Comparison of ENCODE assay signal across 2 cellular contexts in the genomic region with DNA sequence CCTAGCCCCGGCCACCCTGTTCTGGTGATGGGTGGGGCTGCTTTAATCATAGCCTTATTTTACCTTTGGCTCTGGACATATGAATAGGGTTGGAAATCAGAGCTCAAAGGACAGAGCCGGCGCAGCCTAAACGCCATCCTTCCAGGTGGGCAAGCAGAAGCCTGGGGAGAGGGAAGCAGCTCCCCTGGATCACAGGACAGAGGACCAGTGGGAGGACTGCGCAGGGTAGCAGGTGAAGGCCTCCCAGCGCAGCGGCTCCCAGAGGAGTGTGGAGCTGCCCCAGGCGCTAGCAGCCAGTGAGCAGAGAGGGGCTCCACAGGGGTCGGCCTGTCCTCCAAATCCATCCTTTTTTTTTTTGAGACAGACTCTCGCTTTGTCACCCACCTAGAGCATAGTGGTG.
A peak's percentile ranks its signal among the peaks of the same experiment; 100 is the strongest.
TF ChIP-seq lines count a peak whose summit lies in the region.

No MANE protein-coding gene starts in this region.

TF ChIP-seq in GM23338, 12 proteins besides CTCF, POLR2A, EP300 and RAD21 (continued from another document):
- TF ChIP-seq, protein P1, sequence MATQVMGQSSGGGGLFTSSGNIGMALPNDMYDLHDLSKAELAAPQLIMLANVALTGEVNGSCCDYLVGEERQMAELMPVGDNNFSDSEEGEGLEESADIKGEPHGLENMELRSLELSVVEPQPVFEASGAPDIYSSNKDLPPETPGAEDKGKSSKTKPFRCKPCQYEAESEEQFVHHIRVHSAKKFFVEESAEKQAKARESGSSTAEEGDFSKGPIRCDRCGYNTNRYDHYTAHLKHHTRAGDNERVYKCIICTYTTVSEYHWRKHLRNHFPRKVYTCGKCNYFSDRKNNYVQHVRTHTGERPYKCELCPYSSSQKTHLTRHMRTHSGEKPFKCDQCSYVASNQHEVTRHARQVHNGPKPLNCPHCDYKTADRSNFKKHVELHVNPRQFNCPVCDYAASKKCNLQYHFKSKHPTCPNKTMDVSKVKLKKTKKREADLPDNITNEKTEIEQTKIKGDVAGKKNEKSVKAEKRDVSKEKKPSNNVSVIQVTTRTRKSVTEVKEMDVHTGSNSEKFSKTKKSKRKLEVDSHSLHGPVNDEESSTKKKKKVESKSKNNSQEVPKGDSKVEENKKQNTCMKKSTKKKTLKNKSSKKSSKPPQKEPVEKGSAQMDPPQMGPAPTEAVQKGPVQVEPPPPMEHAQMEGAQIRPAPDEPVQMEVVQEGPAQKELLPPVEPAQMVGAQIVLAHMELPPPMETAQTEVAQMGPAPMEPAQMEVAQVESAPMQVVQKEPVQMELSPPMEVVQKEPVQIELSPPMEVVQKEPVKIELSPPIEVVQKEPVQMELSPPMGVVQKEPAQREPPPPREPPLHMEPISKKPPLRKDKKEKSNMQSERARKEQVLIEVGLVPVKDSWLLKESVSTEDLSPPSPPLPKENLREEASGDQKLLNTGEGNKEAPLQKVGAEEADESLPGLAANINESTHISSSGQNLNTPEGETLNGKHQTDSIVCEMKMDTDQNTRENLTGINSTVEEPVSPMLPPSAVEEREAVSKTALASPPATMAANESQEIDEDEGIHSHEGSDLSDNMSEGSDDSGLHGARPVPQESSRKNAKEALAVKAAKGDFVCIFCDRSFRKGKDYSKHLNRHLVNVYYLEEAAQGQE (IDR thresholded peaks at IDR 0.05; ENCODE audit: unreplicated experiment), result no peak
- TF ChIP-seq POLR2AphosphoS5 (IDR thresholded peaks at IDR 0.05; ENCODE audit: low read depth) (no peak), NANOG (IDR thresholded peaks at IDR 0.05; ENCODE audit: borderline replicate concordance) (no peak), JUNB (IDR thresholded peaks at IDR 0.05; ENCODE audit: unreplicated experiment) (no peak)
- TF ChIP-seq, protein P2, sequence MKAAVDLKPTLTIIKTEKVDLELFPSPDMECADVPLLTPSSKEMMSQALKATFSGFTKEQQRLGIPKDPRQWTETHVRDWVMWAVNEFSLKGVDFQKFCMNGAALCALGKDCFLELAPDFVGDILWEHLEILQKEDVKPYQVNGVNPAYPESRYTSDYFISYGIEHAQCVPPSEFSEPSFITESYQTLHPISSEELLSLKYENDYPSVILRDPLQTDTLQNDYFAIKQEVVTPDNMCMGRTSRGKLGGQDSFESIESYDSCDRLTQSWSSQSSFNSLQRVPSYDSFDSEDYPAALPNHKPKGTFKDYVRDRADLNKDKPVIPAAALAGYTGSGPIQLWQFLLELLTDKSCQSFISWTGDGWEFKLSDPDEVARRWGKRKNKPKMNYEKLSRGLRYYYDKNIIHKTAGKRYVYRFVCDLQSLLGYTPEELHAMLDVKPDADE (IDR thresholded peaks at IDR 0.05), result no peak

TF ChIP-seq in K562, 482 proteins besides CTCF, POLR2A, EP300 and RAD21 (continued from another document):
- no peak for TF ChIP-seq ZNF764 (CRISPR knock-in tag; IDR thresholded peaks at IDR 0.05; ENCODE audit: low read depth)
- TF ChIP-seq HNRNPLL (IDR thresholded peaks at IDR 0.05; ENCODE audit: low read depth, low read length, poor library complexity, severe bottlenecking), result no peak
- TF ChIP-seq, protein P3, sequence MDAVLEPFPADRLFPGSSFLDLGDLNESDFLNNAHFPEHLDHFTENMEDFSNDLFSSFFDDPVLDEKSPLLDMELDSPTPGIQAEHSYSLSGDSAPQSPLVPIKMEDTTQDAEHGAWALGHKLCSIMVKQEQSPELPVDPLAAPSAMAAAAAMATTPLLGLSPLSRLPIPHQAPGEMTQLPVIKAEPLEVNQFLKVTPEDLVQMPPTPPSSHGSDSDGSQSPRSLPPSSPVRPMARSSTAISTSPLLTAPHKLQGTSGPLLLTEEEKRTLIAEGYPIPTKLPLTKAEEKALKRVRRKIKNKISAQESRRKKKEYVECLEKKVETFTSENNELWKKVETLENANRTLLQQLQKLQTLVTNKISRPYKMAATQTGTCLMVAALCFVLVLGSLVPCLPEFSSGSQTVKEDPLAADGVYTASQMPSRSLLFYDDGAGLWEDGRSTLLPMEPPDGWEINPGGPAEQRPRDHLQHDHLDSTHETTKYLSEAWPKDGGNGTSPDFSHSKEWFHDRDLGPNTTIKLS (IDR thresholded peaks at IDR 0.05; ENCODE audit: borderline replicate concordance, low read depth), result no peak
- no peak for TF ChIP-seq HMGN3 (IDR thresholded peaks at IDR 0.05; ENCODE audit: borderline replicate concordance, extremely low read depth, insufficient read length, low read depth, low read length)
- TF ChIP-seq, protein P4, sequence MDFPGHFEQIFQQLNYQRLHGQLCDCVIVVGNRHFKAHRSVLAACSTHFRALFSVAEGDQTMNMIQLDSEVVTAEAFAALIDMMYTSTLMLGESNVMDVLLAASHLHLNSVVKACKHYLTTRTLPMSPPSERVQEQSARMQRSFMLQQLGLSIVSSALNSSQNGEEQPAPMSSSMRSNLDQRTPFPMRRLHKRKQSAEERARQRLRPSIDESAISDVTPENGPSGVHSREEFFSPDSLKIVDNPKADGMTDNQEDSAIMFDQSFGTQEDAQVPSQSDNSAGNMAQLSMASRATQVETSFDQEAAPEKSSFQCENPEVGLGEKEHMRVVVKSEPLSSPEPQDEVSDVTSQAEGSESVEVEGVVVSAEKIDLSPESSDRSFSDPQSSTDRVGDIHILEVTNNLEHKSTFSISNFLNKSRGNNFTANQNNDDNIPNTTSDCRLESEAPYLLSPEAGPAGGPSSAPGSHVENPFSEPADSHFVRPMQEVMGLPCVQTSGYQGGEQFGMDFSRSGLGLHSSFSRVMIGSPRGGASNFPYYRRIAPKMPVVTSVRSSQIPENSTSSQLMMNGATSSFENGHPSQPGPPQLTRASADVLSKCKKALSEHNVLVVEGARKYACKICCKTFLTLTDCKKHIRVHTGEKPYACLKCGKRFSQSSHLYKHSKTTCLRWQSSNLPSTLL (IDR thresholded peaks at IDR 0.05), result 0 out of 2 replicates have a peak, but pooled peaks have one; percentile 29
- TF ChIP-seq ZNF644 (tag; IDR thresholded peaks at IDR 0.05; ENCODE audit: low read depth), result no peak
- TF ChIP-seq ZSCAN32 (CRISPR knock-in tag; IDR thresholded peaks at IDR 0.05), result no peak
